ENCODE assay signal across 11 cellular contexts in genomic region chr9:129595903-129596540, GRCh38. TPM values are rescaled to one million over a fixed set of nuclear protein-coding genes. Genes with fewer than 3 reads are reported as not detected.
A peak's percentile ranks its signal among the peaks of the same experiment; 100 is the strongest.
DNase-seq lines count a peak whose midpoint lies in the region; ATAC-seq and TF ChIP-seq lines count a peak whose summit lies in the region.
"Had no signal": no experiment of that assay in that cellular context is flagged by ENCODE, and none has a peak within 500 bp of the region (broad histone marks: within the 10 kb centered on the region; RNA-seq: fewer than 3 reads in every experiment).

No MANE protein-coding gene starts in this region.

- H3K9ac ChIP-seq in mesendoderm (ENCODE audit: low read length): peak overlapping the region; percentile 90

- WGBS in heart right ventricle, 2 donors: 73 to 79% methylated on average over 6 of the region's 6 CpGs
- 76 to 83% (median 80%) methylated on average over 6 of the region's 6 CpGs for WGBS in adrenal gland, 4 donors
- no CpG with 5 or more reads among the region's 6 CpGs for WGBS in mesendoderm (ENCODE audit: extremely low coverage, insufficient coverage, low lambda C conversion rate)

- TF ChIP-seq CTCF in heart right ventricle (IDR thresholded peaks at IDR 0.05) (no peak), adrenal gland (IDR thresholded peaks at IDR 0.05) (no peak), foreskin keratinocyte (conservative IDR thresholded peaks at IDR 0.05) (no peak)

- peak overlapping the region; percentile 98 for H3K56ac ChIP-seq in mesendoderm (ENCODE audit: low read length)

- peak overlapping the region; percentile 77 for H3K4ac ChIP-seq in mesendoderm (ENCODE audit: low read depth, low read length)

- H2BK15ac ChIP-seq in mesendoderm (replicated peaks; ENCODE audit: low read depth): peak overlapping the region; percentile 10

- peaks cover 10 to 35% (median 20%) of the 10 kb centered on the region in 9 donors for H3K4me1 ChIP-seq in heart right ventricle
- H3K4me1 ChIP-seq in adrenal gland (replicated peaks in 1 of 2): peaks cover 17 to 18% of the 10 kb centered on the region in 2 donors
- peaks cover 14% of the 10 kb centered on the region for H3K4me1 ChIP-seq in mesendoderm (ENCODE audit: control insufficient read depth, low read depth, low read length)
- peaks cover 5% of the 10 kb centered on the region for H3K4me1 ChIP-seq in foreskin keratinocyte

- H3K9me3 ChIP-seq in heart right ventricle (no peaks in the 10 kb centered on the region), adrenal gland (replicated peaks in 1 of 3) (no peaks in the 10 kb centered on the region)
- H3K9me3 ChIP-seq: mucosa of descending colon had no signal

- H4K8ac ChIP-seq in mesendoderm (ENCODE audit: low read depth, low read length): peak overlapping the region; percentile 41

- H4K5ac ChIP-seq in mesendoderm (ENCODE audit: low read length): no peak overlapping the region

- intact Hi-C loops in heart right ventricle (cut with DNase I) (loop anchor here in 1 of 10 donors (10.0 kb wide), 1 partner anchor 91 kb away; no protein-coding TSS in a partner anchor), Right ventricle myocardium inferior (cut with DNase I) (no loop called here), adrenal gland (cut with DNase I) (no loop called here)

- H3K4me3 ChIP-seq in heart right ventricle (peak overlapping the region in 1 of 10 donors; percentile 53), adrenal gland (no peak overlapping the region), mesendoderm (ENCODE audit: low read length) (no peak overlapping the region)
- H3K4me3 ChIP-seq: mucosa of descending colon had no signal

- H2BK120ac ChIP-seq in mesendoderm (ENCODE audit: low read depth, low read length): no peak overlapping the region

- DNase-seq in heart right ventricle (no peak), Right ventricle myocardium inferior (ENCODE audit: missing footprints) (no peak), adrenal gland (no peak), mesendoderm (no peak), foreskin keratinocyte (no peak), hippocampal formation (lab: John Stamatoyannopoulos, UW) (no peak), NCI-H1930 (lab: John Stamatoyannopoulos, UW) (no peak)
- DNase-seq: NCI-H1417 treated with DMSO at 0.1 percent for 48 hours, SHP77 had no signal

- H3K27me3 ChIP-seq in heart right ventricle (peaks cover 0 to 24% (median 9%) of the 10 kb centered on the region in 7 donors), adrenal gland (no peaks in the 10 kb centered on the region), mesendoderm (ENCODE audit: insufficient read depth, low read length, poor library complexity) (no peaks in the 10 kb centered on the region), foreskin keratinocyte (no peaks in the 10 kb centered on the region)

- H3K36me3 ChIP-seq in heart right ventricle (no peaks in the 10 kb centered on the region), adrenal gland (replicated peaks in 1 of 2) (no peaks in the 10 kb centered on the region), mesendoderm (ENCODE audit: control insufficient read depth, insufficient read depth, low read length) (no peaks in the 10 kb centered on the region)

- no peak overlapping the region for H2BK5ac ChIP-seq in mesendoderm (ENCODE audit: low read length)

- no peak for TF ChIP-seq POLR2A in adrenal gland (IDR thresholded peaks at IDR 0.05)

- peak overlapping the region; percentile 41 to 92 (median 84) for H3K27ac ChIP-seq in heart right ventricle
- H3K27ac ChIP-seq in adrenal gland: peak overlapping the region in 3 of 5 donors; percentile 81 to 94 (median 91)
- H3K27ac ChIP-seq in mesendoderm (ENCODE audit: low read depth, low read length): peak overlapping the region; percentile 12
- no peak overlapping the region for H3K27ac ChIP-seq in foreskin keratinocyte

- ATAC-seq in heart right ventricle: peak in 1 of 8 donors; percentile 23
- no peak for ATAC-seq in Right ventricle myocardium inferior
- ATAC-seq in foreskin keratinocyte: no peak
- ATAC-seq in GM21576 (IDR thresholded peaks at IDR 0.05; ENCODE audit: unreplicated experiment): no peak

- H3K79me2 ChIP-seq in mesendoderm (ENCODE audit: control insufficient read depth, insufficient read depth, low read length): no peaks in the 10 kb centered on the region

- peak overlapping the region; percentile 18 for H3K4me2 ChIP-seq in mesendoderm (ENCODE audit: low read length)

- H3K23ac ChIP-seq in mesendoderm (ENCODE audit: low read length): no peak overlapping the region

- peak overlapping the region; percentile 78 for H3K18ac ChIP-seq in mesendoderm (ENCODE audit: low read length)

- peak overlapping the region; percentile 10 for H2AK5ac ChIP-seq in mesendoderm (ENCODE audit: low read length)

- H3K79me1 ChIP-seq in mesendoderm (ENCODE audit: low read length): no peaks in the 10 kb centered on the region

RNA-seq across cellular contexts. Expression of gene C9orf50, which starts 24.9 kb away (rescaled TPM):
- total RNA-seq in heart right ventricle (not detected), Right ventricle myocardium inferior (not detected), adrenal gland (under 1 TPM in 2 of 8 donors, not detected in 6; 0.14 to 0.37 TPM), foreskin keratinocyte (not detected in 2 replicates)
- polyA plus RNA-seq in heart right ventricle (not detected), adrenal gland (under 1 TPM in 2 of 3 donors, not detected in 1; 0.56 to 0.74 TPM), foreskin keratinocyte (not detected in 2 replicates)
- not detected for polyA plus RNA-seq in mesendoderm (2013, experiment 1 of 2)
- not detected for polyA plus RNA-seq in mesendoderm (2013, experiment 2 of 2)
- total RNA-seq: mucosa of descending colon had no signal

RNA-seq across cellular contexts. Expression of gene NTMT1, which starts 29.9 kb away (rescaled TPM):
- total RNA-seq in heart right ventricle (10 to 100 TPM; 54.0 to 84.2 (median 61.9) TPM), Right ventricle myocardium inferior (72.1 TPM), adrenal gland (100 to 1,000 TPM in 4 of 8 donors, 10 to 100 TPM in 4; 27.2 to 190 (median 88.3) TPM), foreskin keratinocyte (64.2 and 70.9 TPM in 2 replicates)
- polyA plus RNA-seq in heart right ventricle (100 to 1,000 TPM in 1 of 2 donors, 10 to 100 TPM in 1; 60.9 to 123 TPM), adrenal gland (100 to 1,000 TPM in 1 of 3 donors, 10 to 100 TPM in 2; 40.0 to 122 (median 87.5) TPM), foreskin keratinocyte (130 and 132 TPM in 2 replicates)
- 42.0 TPM for polyA plus RNA-seq in mesendoderm (2013, experiment 1 of 2)
- 43.1 TPM for polyA plus RNA-seq in mesendoderm (2013, experiment 2 of 2)

RNA-seq across cellular contexts. Expression of gene ASB6, which starts 45.9 kb away (rescaled TPM):
- total RNA-seq in heart right ventricle (10 to 100 TPM in 2 of 10 donors, 1 to 10 TPM in 8; 6.2 to 11.8 (median 9.0) TPM), Right ventricle myocardium inferior (9.3 TPM), adrenal gland (10 to 100 TPM; 21.3 to 31.8 (median 26.8) TPM), foreskin keratinocyte (22.7 and 23.2 TPM in 2 replicates)
- polyA plus RNA-seq in heart right ventricle (10 to 100 TPM in 1 of 2 donors, 1 to 10 TPM in 1; 9.2 to 11.2 TPM), adrenal gland (10 to 100 TPM; 11.2 to 34.2 (median 30.6) TPM), foreskin keratinocyte (20.0 and 21.2 TPM in 2 replicates)
- polyA plus RNA-seq in mesendoderm (2013, experiment 1 of 2): 11.8 TPM
- polyA plus RNA-seq in mesendoderm (2013, experiment 2 of 2): 11.2 TPM
